Comparison of ENCODE assay signal across 10 cellular contexts in the genomic region with DNA sequence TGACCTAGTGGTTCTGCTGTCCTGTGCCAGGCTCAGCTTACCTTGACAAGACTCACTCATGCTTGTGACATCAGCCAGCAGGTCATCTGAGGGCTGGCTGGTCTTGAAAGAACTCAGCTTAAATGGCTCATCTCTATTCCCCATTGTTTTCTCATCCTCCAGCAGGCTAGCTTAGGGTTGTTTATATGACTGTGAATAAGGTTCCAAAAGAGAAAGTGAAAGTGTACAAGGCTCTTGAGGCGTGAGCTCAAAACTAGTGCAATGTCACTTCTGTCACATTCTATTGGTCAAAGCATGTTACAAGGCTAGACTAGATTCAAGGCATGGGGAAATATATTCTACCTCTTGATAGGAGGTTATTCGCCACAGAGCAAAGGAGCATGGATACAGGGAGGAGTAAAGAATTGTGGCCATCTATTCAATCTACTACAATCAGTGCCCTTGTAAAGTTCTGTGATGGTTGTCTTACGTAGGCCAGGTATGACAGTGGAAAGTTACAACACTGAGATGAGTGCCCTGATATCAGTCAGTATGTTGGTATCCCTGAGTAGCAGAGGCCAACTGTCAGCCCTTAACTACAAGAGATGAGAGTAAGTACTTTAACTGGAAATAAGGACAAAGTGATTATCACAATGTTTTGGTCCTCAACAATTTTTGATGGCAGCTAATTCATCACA. TPM values are rescaled to one million over a fixed set of nuclear protein-coding genes. Genes with fewer than 3 reads are reported as not detected.
DNase-seq lines count a peak whose midpoint lies in the region; ATAC-seq and TF ChIP-seq lines count a peak whose summit lies in the region.
"Had no signal": no experiment of that assay in that cellular context is flagged by ENCODE, and none has a peak within 500 bp of the region (broad histone marks: within the 10 kb centered on the region; RNA-seq: fewer than 3 reads in every experiment).

No MANE protein-coding gene starts in this region.

- H3K4me3 ChIP-seq in GM12865 (ENCODE audit: low read depth, low read length): no peak overlapping the region
- H3K4me3 ChIP-seq in WI38 (ENCODE audit: low read depth, low read length): peak overlapping the region; percentile 13
- no peak overlapping the region for H3K4me3 ChIP-seq in mucosa of descending colon
- H3K4me3 ChIP-seq: thyroid gland had no signal

- DNase-seq in GM12865 (ENCODE audit: low read depth) (peak; percentile 18), mucosa of descending colon (no peak), SKM-1 (lab: John Stamatoyannopoulos, UW; ENCODE audit: unreplicated experiment) (no peak), occipital lobe (lab: John Stamatoyannopoulos, UW) (no peak), head of caudate nucleus (no peak)
- DNase-seq: activated CD4-positive, alpha-beta T cell treated with anti-CD3 and anti-CD28 coated beads for 4 hours; thyroid gland had no signal

- peak; percentile 56 for ATAC-seq in HG02763 (IDR thresholded peaks at IDR 0.05; ENCODE audit: unreplicated experiment)
- peak; percentile 83 for ATAC-seq in mucosa of descending colon
- no peak for ATAC-seq in HG03520 (IDR thresholded peaks at IDR 0.05; ENCODE audit: unreplicated experiment)

- TF ChIP-seq CTCF in GM12865 (IDR thresholded peaks at IDR 0.05; ENCODE audit: insufficient read depth, low read depth, low read length, missing control alignments) (no peak), WI38 (IDR thresholded peaks at IDR 0.05; ENCODE audit: low read depth, low read length) (no peak), mucosa of descending colon (IDR thresholded peaks at IDR 0.05) (no peak)

- H3K36me3 ChIP-seq in mucosa of descending colon (ENCODE audit: low read depth): no peaks in the 10 kb centered on the region
- H3K36me3 ChIP-seq: thyroid gland had no signal

- no peaks in the 10 kb centered on the region for H3K4me1 ChIP-seq in mucosa of descending colon (ENCODE audit: low read depth)
- H3K4me1 ChIP-seq: thyroid gland had no signal

- intact Hi-C loops in mucosa of descending colon (cut with DNase I, micrococcal nuclease) (no loop called here), head of caudate nucleus (cut with DNase I) (no loop called here)

- H3K9me3 ChIP-seq in mucosa of descending colon: peaks cover 5% of the 10 kb centered on the region
- H3K9me3 ChIP-seq: thyroid gland had no signal

RNA-seq across cellular contexts. Expression of a gene that starts 19.8 kb away (rescaled TPM):
- total RNA-seq in mucosa of descending colon (10 to 100 TPM; 21.2 to 33.9 (median 24.3) TPM), occipital lobe (25.9 TPM)

RNA-seq across cellular contexts. Expression of a gene that starts 20.2 kb away (rescaled TPM):
- total RNA-seq in mucosa of descending colon (1 to 10 TPM; 1.2 to 2.4 (median 2.1) TPM), occipital lobe (2.7 TPM)
